In genomic region chr6:11231564-11232176, GRCh38 we compare ENCODE assay signal across 8 cellular contexts. TPM values are rescaled to one million over a fixed set of nuclear protein-coding genes. Genes with fewer than 3 reads are reported as not detected.
DNase-seq lines count a peak whose midpoint lies in the region; ATAC-seq and TF ChIP-seq lines count a peak whose summit lies in the region.

No MANE protein-coding gene starts in this region.

- peak overlapping the region; percentile 87 for H3K4me3 Mint-ChIP-seq in activated naive CD4-positive, alpha-beta T cell treated with anti-CD3 and anti-CD28 coated beads for 36 hours

- peaks cover 2% of the 10 kb centered on the region for H3K27me3 Mint-ChIP-seq in activated naive CD4-positive, alpha-beta T cell treated with anti-CD3 and anti-CD28 coated beads for 36 hours (ENCODE audit: low read depth)

- DNase-seq in activated naive CD4-positive, alpha-beta T cell treated with anti-CD3 and anti-CD28 coated beads for 36 hours: no peak
- no peak for DNase-seq in activated naive CD4-positive, alpha-beta T cell treated with Interleukin-2 at 50 U/mL for 16 hours
- no peak for DNase-seq in body of pancreas
- DNase-seq in kidney epithelial cell (ENCODE audit: low read depth): no peak
- DNase-seq in suprapubic skin (ENCODE audit: low spot score in 2 of 2): no peak
- DNase-seq in GM10266 (ENCODE audit: extremely low spot score): no peak

- peaks cover 42% of the 10 kb centered on the region for H3K4me1 Mint-ChIP-seq in activated naive CD4-positive, alpha-beta T cell treated with anti-CD3 and anti-CD28 coated beads for 36 hours (ENCODE audit: low read depth)

- H3K36me3 Mint-ChIP-seq in activated naive CD4-positive, alpha-beta T cell treated with anti-CD3 and anti-CD28 coated beads for 36 hours (ENCODE audit: low read depth): no peaks in the 10 kb centered on the region

- H3K27ac Mint-ChIP-seq in activated naive CD4-positive, alpha-beta T cell treated with anti-CD3 and anti-CD28 coated beads for 36 hours: peak overlapping the region; percentile 97

- no peak for TF ChIP-seq EP300 in suprapubic skin (IDR thresholded peaks at IDR 0.05)

- ATAC-seq in body of pancreas: no peak
- no peak for ATAC-seq in HG03095 (IDR thresholded peaks at IDR 0.05; ENCODE audit: unreplicated experiment)
- no peak for ATAC-seq in GM21381 (IDR thresholded peaks at IDR 0.05; ENCODE audit: unreplicated experiment)

- TF ChIP-seq CTCF in body of pancreas (IDR thresholded peaks at IDR 0.05) (no peak), kidney epithelial cell (IDR thresholded peaks at IDR 0.05; ENCODE audit: insufficient read depth, low read length, poor library complexity, severe bottlenecking) (no peak), suprapubic skin (IDR thresholded peaks at IDR 0.05) (no peak), GM10266 (IDR thresholded peaks at IDR 0.05; ENCODE audit: control insufficient read depth, insufficient read depth, low read depth, missing control alignments) (no peak)

- H3K27ac ChIP-seq in body of pancreas: peak overlapping the region; percentile 80 to 92 (median 88)
- H3K27ac ChIP-seq in suprapubic skin: peak overlapping the region; percentile 92

- H3K4me1 ChIP-seq in body of pancreas (peaks cover 31% of the 10 kb centered on the region), suprapubic skin (peaks cover 65% of the 10 kb centered on the region)

- no peak for TF ChIP-seq POLR2A in body of pancreas (IDR thresholded peaks at IDR 0.05)
- TF ChIP-seq POLR2A in suprapubic skin (IDR thresholded peaks at IDR 0.05): no peak

- H3K27me3 ChIP-seq in body of pancreas (no peaks in the 10 kb centered on the region), kidney epithelial cell (ENCODE audit: control insufficient read depth, insufficient read depth, low read length) (no peaks in the 10 kb centered on the region), suprapubic skin (no peaks in the 10 kb centered on the region)

- CTCF ChIA-PET in activated naive CD4-positive, alpha-beta T cell treated with anti-CD3 and anti-CD28 coated beads for 36 hours (lab: Charles Lee): interaction anchor here (0.9 to 2.5 kb wide), 5 partner anchors 60 to 264 kb away, joined by 3 to 11 read pairs (median 4); no protein-coding TSS in a partner anchor

- no peaks in the 10 kb centered on the region for H3K36me3 ChIP-seq in body of pancreas (replicated peaks in 1 of 2; ENCODE audit: insufficient read depth in 1 of 2, low read depth in 2 of 2)
- no peaks in the 10 kb centered on the region for H3K36me3 ChIP-seq in kidney epithelial cell (ENCODE audit: control insufficient read depth, insufficient read depth, low read length)
- no peaks in the 10 kb centered on the region for H3K36me3 ChIP-seq in suprapubic skin

- H3K4me3 ChIP-seq in body of pancreas: peak overlapping the region; percentile 2 to 21
- H3K4me3 ChIP-seq in kidney epithelial cell (ENCODE audit: low read depth, low read length): peak overlapping the region; percentile 86
- H3K4me3 ChIP-seq in suprapubic skin: peak overlapping the region; percentile 62

- intact Hi-C loops in activated naive CD4-positive, alpha-beta T cell treated with anti-CD3 and anti-CD28 coated beads for 36 hours (cut with micrococcal nuclease): loop anchor here (1.0 to 5.0 kb wide), 16 partner anchors 7 to 779 kb away; partner anchors contain the start of gene TMEM170B
- intact Hi-C loops in body of pancreas (cut with DNase I): no loop called here

- no peaks in the 10 kb centered on the region for H3K9me3 ChIP-seq in body of pancreas
- H3K9me3 ChIP-seq in suprapubic skin: no peaks in the 10 kb centered on the region

- no peaks in the 10 kb centered on the region for H3K9me3 Mint-ChIP-seq in activated naive CD4-positive, alpha-beta T cell treated with anti-CD3 and anti-CD28 coated beads for 36 hours

- 29 to 37% methylated on average over 4 of the region's 4 CpGs for WGBS in body of pancreas, 2 donors
- WGBS in suprapubic skin: 14% methylated on average over 4 of the region's 4 CpGs

RNA-seq across cellular contexts. Expression of gene NEDD9, which starts 0.8 kb away (rescaled TPM):
- total RNA-seq in activated naive CD4-positive, alpha-beta T cell treated with anti-CD3 and anti-CD28 coated beads for 36 hours: 10 to 100 TPM; 17.5 to 18.8 TPM
- 10 to 100 TPM; 22.8 to 58.3 TPM for total RNA-seq in body of pancreas
- 48.3 and 53.5 TPM in 2 replicates for total RNA-seq in kidney epithelial cell
- 10 to 100 TPM; 18.3 to 29.8 (median 22.4) TPM for total RNA-seq in suprapubic skin

Comparison
In these comparisons a context has a peak if more than half of its experiments do, and no peak if none do; other contexts are left out.
1. H3K4me3 ChIP-seq: peak in every context shown above with its lines; median percentile 86 in kidney epithelial cell; 62 in suprapubic skin; 12 in body of pancreas.